ENCODE assay signal across 7 cellular contexts in the genomic region with DNA sequence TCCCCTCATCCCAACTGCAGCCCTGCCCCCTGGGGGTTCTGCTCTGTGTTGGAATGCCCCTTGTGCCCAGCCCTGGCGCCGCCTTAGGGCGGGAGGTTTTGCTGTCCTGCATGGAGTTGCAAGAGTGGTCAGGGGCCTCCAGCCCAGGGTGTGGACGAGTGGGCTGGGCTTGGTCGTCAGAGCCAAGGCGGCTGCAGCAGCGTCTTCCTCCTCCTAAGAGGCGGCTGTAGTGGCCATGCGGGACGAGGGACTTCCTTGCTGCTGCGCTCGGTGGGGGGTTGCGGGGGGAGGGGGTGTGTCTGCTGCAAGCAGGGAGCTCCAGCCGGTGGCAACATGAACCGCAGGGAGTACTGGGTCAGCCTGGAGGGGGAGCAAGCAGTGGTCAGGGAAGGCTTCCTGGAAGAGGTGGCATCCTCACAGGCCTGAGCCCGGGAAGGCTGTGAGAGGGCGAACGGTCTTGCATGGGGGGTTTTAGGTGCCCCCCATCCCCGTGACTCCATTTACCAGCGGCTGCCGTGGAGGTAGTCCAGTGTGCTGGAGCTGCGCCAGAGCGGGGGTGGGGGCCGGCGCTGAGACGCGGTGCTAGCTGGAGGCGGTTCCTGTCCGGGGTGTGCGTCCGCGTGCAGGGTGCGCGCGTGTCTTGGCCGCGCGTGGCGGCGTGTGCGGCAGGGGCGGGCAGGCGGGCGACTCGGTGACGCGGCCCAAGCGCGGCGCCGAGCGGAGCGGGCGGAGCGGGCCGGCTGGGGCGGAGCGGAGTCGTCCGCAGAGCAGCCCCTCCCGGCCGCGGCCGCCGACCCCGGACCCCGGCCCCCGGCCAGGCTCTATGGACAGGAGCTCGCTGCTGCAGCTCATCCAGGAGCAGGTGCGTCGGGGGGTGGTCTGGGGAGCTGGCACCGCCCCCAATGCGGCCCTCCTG. TPM values are rescaled to one million over a fixed set of nuclear protein-coding genes. Genes with fewer than 3 reads are reported as not detected.
DNase-seq lines count a peak whose midpoint lies in the region; ATAC-seq, FAIRE-seq and TF ChIP-seq lines count a peak whose summit lies in the region.

A gene (plus strand): TSS at position 704 of the 916 bp plus-strand sequence. CDS start 120 bp downstream, at position 824.

- no peak for FAIRE-seq in GM12892 (lab: Jason Lieb, UNC)

- peak within 1 kb of the TSS; percentile 43 for H3K4me3 ChIP-seq in skeletal muscle cell (ENCODE audit: low read depth, low read length)

- peak; percentile 57; the same call in 1 of the 2 replicates for TF ChIP-seq POLR2A in GM12892 (IDR thresholded peaks at IDR 0.05; ENCODE audit: low read depth, low read length)

- H3K27me3 Mint-ChIP-seq in glutamatergic neuron (ENCODE audit: unreplicated experiment) = peaks cover 6% of the 10 kb centered on the region

- H3K9me3 Mint-ChIP-seq in glutamatergic neuron (ENCODE audit: unreplicated experiment) = peaks cover 6% of the 10 kb centered on the region

- DNase-seq in GM12892 (ENCODE audit: insufficient read length) (no peak), glutamatergic neuron (peak; percentile 45), skeletal muscle cell (ENCODE audit: low read depth) (no peak), HPDE6-E6E7 (ENCODE audit: extremely low spot score) (no peak), cerebellar nuclear complex (lab: John Stamatoyannopoulos, UW) (no peak)

- no peaks in the 10 kb centered on the region for H3K36me3 Mint-ChIP-seq in glutamatergic neuron (ENCODE audit: unreplicated experiment)

- no peaks in the 10 kb centered on the region for H3K4me1 Mint-ChIP-seq in glutamatergic neuron (ENCODE audit: low read depth, unreplicated experiment)

- peak within 1 kb of the TSS; percentile 46 for H3K4me3 Mint-ChIP-seq in glutamatergic neuron (ENCODE audit: unreplicated experiment)

- no peak for TF ChIP-seq CTCF in glutamatergic neuron (IDR thresholded peaks at IDR 0.05; ENCODE audit: partially characterized antibody, unreplicated experiment)

- ATAC-seq in SK-N-SH treated with all-trans-retinoic acid at 6 μM for 48 hours (no peak), HG03565 (IDR thresholded peaks at IDR 0.05; ENCODE audit: unreplicated experiment) (no peak)

- no peak within 1 kb of the TSS for H3K27ac Mint-ChIP-seq in glutamatergic neuron (ENCODE audit: unreplicated experiment)

TF ChIP-seq in SK-N-SH treated with all-trans-retinoic acid at 6 μM for 48 hours, 23 proteins besides CTCF, POLR2A, EP300 and RAD21:
- no peak for TF ChIP-seq ZC3H10 (CRISPR knock-in tag; IDR thresholded peaks at IDR 0.05)
- peak; percentile 60; the same call in 1 of the 2 replicates for TF ChIP-seq GLIS3 (CRISPR knock-in tag; IDR thresholded peaks at IDR 0.05)
TF ChIP-seq in SK-N-SH treated with all-trans-retinoic acid at 6 μM for 48 hours: peak in this region for 1.

RNA-seq across cellular contexts. Expression of the gene that starts here (rescaled TPM):
- not detected for polyA plus RNA-seq in GM12892 (2012; ENCODE audit: missing spikeins)
- 8.2 TPM for total RNA-seq in glutamatergic neuron (ENCODE audit: unreplicated experiment)
